ENCODE assay signal across 8 cellular contexts in the genomic region with DNA sequence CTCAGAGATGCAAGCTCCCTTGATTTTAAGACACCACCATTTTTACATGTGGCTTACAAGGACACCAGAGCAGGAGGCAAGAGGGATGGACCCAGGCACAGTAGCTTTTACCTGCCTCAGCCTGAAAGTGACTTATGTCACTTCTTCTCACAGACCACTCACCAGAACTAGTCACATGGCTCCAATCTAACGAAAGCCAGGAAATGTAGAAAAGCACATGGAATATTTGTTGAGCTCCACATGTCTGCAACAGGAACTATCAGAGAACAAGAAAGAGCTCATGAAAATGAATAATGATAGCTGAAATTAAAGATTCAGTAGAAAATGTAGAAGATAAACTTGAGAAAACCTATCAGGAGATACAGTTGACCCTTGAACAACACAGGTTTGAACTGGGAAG.
"Had no signal": no experiment of that assay in that cellular context is flagged by ENCODE, and none has a peak within 500 bp of the region (broad histone marks: within the 10 kb centered on the region; RNA-seq: fewer than 3 reads in every experiment).

No MANE protein-coding gene starts in this region.

- H3K9me3 Mint-ChIP-seq: IgD-negative memory B cell had no signal

- ATAC-seq: K562 had no signal

- H3K9ac ChIP-seq: KMS-11 had no signal

- DNase-seq: IMR-90, KBM-7, KG1 had no signal

- H3K4me3 ChIP-seq: K562 had no signal

- H3K27ac ChIP-seq: HL-60, KMS-11 had no signal

- H3K27ac Mint-ChIP-seq: IgD-negative memory B cell had no signal

- FAIRE-seq: HTR-8/SVneo, K562 had no signal

- H3K4me2 ChIP-seq: KMS-11 had no signal

- H3K4me3 Mint-ChIP-seq: IgD-negative memory B cell had no signal

- H3K4me1 Mint-ChIP-seq: IgD-negative memory B cell had no signal
